In genomic region chr16:4273858-4274291, GRCh38 we compare ENCODE assay signal across 1 cellular context.
A peak's percentile ranks its signal among the peaks of the same experiment; 100 is the strongest.
TF ChIP-seq lines count a peak whose summit lies in the region.

No MANE protein-coding gene starts in this region.

TF ChIP-seq in HepG2, 621 proteins besides CTCF, POLR2A, EP300 and RAD21 (continued from another document and continues in another):
- TF ChIP-seq RFXAP (CRISPR knock-in tag; IDR thresholded peaks at IDR 0.05; ENCODE audit: borderline replicate concordance) (peak; percentile 13; the same call in 1 of the 2 replicates), SOX6 (IDR thresholded peaks at IDR 0.05) (no peak), SOX6 (CRISPR knock-in tag; IDR thresholded peaks at IDR 0.05) (0 out of 2 replicates have a peak, but pooled peaks have one; percentile 20), KLF12 (CRISPR knock-in tag; IDR thresholded peaks at IDR 0.05; ENCODE audit: borderline replicate concordance) (no peak), ZNF230 (CRISPR knock-in tag; IDR thresholded peaks at IDR 0.05) (peak; percentile 56; the same call in 1 of the 2 replicates), ZNF549 (CRISPR knock-in tag; IDR thresholded peaks at IDR 0.05) (no peak), ZNF17 (CRISPR knock-in tag; IDR thresholded peaks at IDR 0.05) (no peak), CBX2 (IDR thresholded peaks at IDR 0.05; ENCODE audit: low read depth, low read length) (no peak), CBX2 (CRISPR knock-in tag; IDR thresholded peaks at IDR 0.05; ENCODE audit: low read depth) (no peak), ZNF713 (CRISPR knock-in tag; IDR thresholded peaks at IDR 0.05) (no peak), ARID4A (CRISPR knock-in tag; IDR thresholded peaks at IDR 0.05; ENCODE audit: borderline replicate concordance) (peak; percentile 34), ZBTB3 (CRISPR knock-in tag; IDR thresholded peaks at IDR 0.05; ENCODE audit: borderline replicate concordance, low read depth) (no peak), ZNF121 (CRISPR knock-in tag; IDR thresholded peaks at IDR 0.05) (no peak), TCF7 (IDR thresholded peaks at IDR 0.05; ENCODE audit: low read depth) (no peak), KLF6 (CRISPR knock-in tag; IDR thresholded peaks at IDR 0.05) (no peak), ETV5 (CRISPR knock-in tag; IDR thresholded peaks at IDR 0.05; ENCODE audit: borderline replicate concordance) (peak; percentile 51; the same call in 1 of the 2 replicates), SNRNP70 (IDR thresholded peaks at IDR 0.05; ENCODE audit: low read depth, low read length) (no peak), THRA (CRISPR knock-in tag; IDR thresholded peaks at IDR 0.05; ENCODE audit: borderline replicate concordance) (no peak), ARNTL (CRISPR knock-in tag; IDR thresholded peaks at IDR 0.05) (0 out of 2 replicates have a peak, but pooled peaks have one; percentile 15), SIN3A (IDR thresholded peaks at IDR 0.05; ENCODE audit: borderline replicate concordance, low read depth, low read length) (no peak), ZFP41 (CRISPR knock-in tag; IDR thresholded peaks at IDR 0.05; ENCODE audit: borderline replicate concordance) (no peak), ZNF275 (CRISPR knock-in tag; IDR thresholded peaks at IDR 0.05; ENCODE audit: borderline replicate concordance) (no peak), RCOR2 (CRISPR knock-in tag; IDR thresholded peaks at IDR 0.05) (no peak), ZNF20 (CRISPR knock-in tag; IDR thresholded peaks at IDR 0.05) (no peak), RBFOX2 (IDR thresholded peaks at IDR 0.05; ENCODE audit: low read depth, low read length) (peak; percentile 37), ZFP36L1 (CRISPR knock-in tag; IDR thresholded peaks at IDR 0.05) (0 out of 2 replicates have a peak, but pooled peaks have one; percentile 29), ARHGAP35 (CRISPR knock-in tag; IDR thresholded peaks at IDR 0.05; ENCODE audit: borderline replicate concordance) (no peak), ZSCAN22 (CRISPR knock-in tag; IDR thresholded peaks at IDR 0.05) (no peak), THAP8 (CRISPR knock-in tag; IDR thresholded peaks at IDR 0.05; ENCODE audit: borderline replicate concordance) (no peak), REL (CRISPR knock-in tag; conservative IDR thresholded peaks at IDR 0.05) (no peak), RORA (CRISPR knock-in tag; IDR thresholded peaks at IDR 0.05) (no peak), ZNF280D (CRISPR knock-in tag; IDR thresholded peaks at IDR 0.05) (no peak), RBAK (CRISPR knock-in tag; IDR thresholded peaks at IDR 0.05) (no peak), NFKB2 (CRISPR knock-in tag; IDR thresholded peaks at IDR 0.05; ENCODE audit: borderline replicate concordance) (no peak), ZNF235 (CRISPR knock-in tag; IDR thresholded peaks at IDR 0.05; ENCODE audit: borderline replicate concordance) (no peak), FOXO4 (CRISPR knock-in tag; conservative IDR thresholded peaks at IDR 0.05) (no peak), ZNF850 (CRISPR knock-in tag; conservative IDR thresholded peaks at IDR 0.05) (no peak), NPAS2 (CRISPR knock-in tag; IDR thresholded peaks at IDR 0.05; ENCODE audit: borderline replicate concordance) (no peak), HMG20B (CRISPR knock-in tag; conservative IDR thresholded peaks at IDR 0.05) (no peak), GABPB1 (CRISPR knock-in tag; IDR thresholded peaks at IDR 0.05) (peak; percentile 66), MZF1 (CRISPR knock-in tag; IDR thresholded peaks at IDR 0.05; ENCODE audit: borderline replicate concordance) (no peak), BCLAF1 (IDR thresholded peaks at IDR 0.05) (no peak), PCBP1 (IDR thresholded peaks at IDR 0.05; ENCODE audit: borderline replicate concordance, low read depth, low read length) (0 out of 2 replicates have a peak, but pooled peaks have one; percentile 46), KDM4B (CRISPR knock-in tag; IDR thresholded peaks at IDR 0.05) (no peak), MYC (CRISPR knock-in tag; IDR thresholded peaks at IDR 0.05; ENCODE audit: borderline replicate concordance) (no peak), ZNF597 (CRISPR knock-in tag; IDR thresholded peaks at IDR 0.05) (no peak), ZNF800 (CRISPR knock-in tag; IDR thresholded peaks at IDR 0.05) (no peak), SOX5 (CRISPR knock-in tag; IDR thresholded peaks at IDR 0.05; ENCODE audit: borderline replicate concordance) (no peak), ZNF83 (CRISPR knock-in tag; IDR thresholded peaks at IDR 0.05; ENCODE audit: borderline replicate concordance) (no peak), TAF15 (IDR thresholded peaks at IDR 0.05; ENCODE audit: low read depth, low read length, poor library complexity, severe bottlenecking) (no peak), ZNF768 (CRISPR knock-in tag; IDR thresholded peaks at IDR 0.05) (no peak), ZNF644 (CRISPR knock-in tag; IDR thresholded peaks at IDR 0.05; ENCODE audit: low read depth) (no peak), ZBTB20 (CRISPR knock-in tag; IDR thresholded peaks at IDR 0.05; ENCODE audit: borderline replicate concordance, low read depth) (no peak)
